28 cellular contexts compared by ENCODE assay signal in the genomic region with DNA sequence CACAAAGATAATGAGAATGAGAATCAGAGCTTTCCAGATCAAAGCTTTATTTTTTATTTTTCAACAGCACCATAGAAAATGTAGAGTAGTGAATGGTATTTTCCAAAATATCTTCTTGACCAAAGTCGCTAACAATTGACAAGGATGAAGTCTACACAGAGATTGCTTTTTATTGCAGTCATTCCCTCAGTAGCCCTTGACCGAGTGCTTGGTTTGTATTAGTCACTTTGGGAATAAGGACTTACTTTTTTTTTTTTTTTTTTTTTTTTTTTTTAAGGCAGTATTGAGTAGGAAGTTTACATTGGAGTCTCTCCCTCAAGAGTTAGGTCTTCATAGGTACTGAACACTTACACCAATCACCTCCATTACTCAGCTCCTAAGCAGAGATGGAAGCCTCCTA. TPM values are rescaled to one million over a fixed set of nuclear protein-coding genes. Genes with fewer than 3 reads are reported as not detected.
A peak's percentile ranks its signal among the peaks of the same experiment; 100 is the strongest.
DNase-seq lines count a peak whose midpoint lies in the region; ATAC-seq, FAIRE-seq and TF ChIP-seq lines count a peak whose summit lies in the region.
"Had no signal": no experiment of that assay in that cellular context is flagged by ENCODE, and none has a peak within 500 bp of the region (broad histone marks: within the 10 kb centered on the region; RNA-seq: fewer than 3 reads in every experiment).

No MANE protein-coding gene starts in this region.

- H3K4me1 ChIP-seq in mucosa of descending colon (ENCODE audit: low read depth) (peaks cover 26% of the 10 kb centered on the region), transverse colon (peaks cover 11 to 65% (median 16%) of the 10 kb centered on the region in 4 donors)
- H3K4me1 ChIP-seq: BLaER1 treated with 17β-estradiol and CSF1 and Interleukin-3, amounts not matched to agents 10 nM and 100 nM; SJCRH30 had no signal

- H3K27ac ChIP-seq in transverse colon, result peak overlapping the region in 3 of 4 donors; percentile 33 to 60 (median 46)
- H3K27ac ChIP-seq: BLaER1 treated with 17β-estradiol and CSF1 and Interleukin-3, amounts not matched to agents 10 nM and 100 nM; SJCRH30 had no signal

- peak; percentile 38 for FAIRE-seq in RCC 7860 (lab: Jason Lieb, UNC)
- FAIRE-seq: G401.6 had no signal

- no peaks in the 10 kb centered on the region for H3K36me3 ChIP-seq in mucosa of descending colon (ENCODE audit: low read depth)
- H3K36me3 ChIP-seq in transverse colon, result no peaks in the 10 kb centered on the region
- H3K36me3 ChIP-seq: BLaER1 treated with 17β-estradiol and CSF1 and Interleukin-3, amounts not matched to agents 10 nM and 100 nM; HAP-1; SJCRH30 had no signal

- DNase-seq in HCEC 1CT (peak; percentile 22), RCC 7860 (ENCODE audit: low spot score) (no peak), mucosa of descending colon (peak in 1 of 3 donors; percentile 25), transverse colon (no peak), Right ventricle myocardium inferior (ENCODE audit: missing footprints) (no peak)
- DNase-seq in NK-92 treated with Interleukin-12 subunit alpha and Interleukin-12 subunit beta, amount 100 ng/mL, for 24 hours (lab: John Stamatoyannopoulos, UW), result no peak
- DNase-seq: AML-193; Caco-2; CD4-positive, alpha-beta T cell; GOT3; IMR-90; KG1; NCI-H1092; NCI-H1417 treated with DMSO at 0.1 percent for 48 hours; NCI-H187; NCI-H2081 treated with DMSO at 0.1 percent for 48 hours; NCI-H2171; NCI-H226; NCI-H510A; NCI-H69; OCI-M1; SJCRH30 had no signal

- 28 to 40% methylated on average over 2 of the region's 2 CpGs for WGBS in transverse colon (ENCODE audit: low coverage in 1 of 2), 2 donors

- in situ Hi-C loops in transverse colon (cut with MboI; ENCODE audit: low pct_ligation_motif_present in 1 of 4, low pct_unique_long_range_greater_than_20kb in 1 of 4, low sequenced_read_pairs in 3 of 4), result no loop called here

- no peak for TF ChIP-seq CTCF in mucosa of descending colon (IDR thresholded peaks at IDR 0.05)
- no peak for TF ChIP-seq CTCF in transverse colon (IDR thresholded peaks at IDR 0.05)

- H3K9me3 ChIP-seq in mucosa of descending colon (no peaks in the 10 kb centered on the region), transverse colon (no peaks in the 10 kb centered on the region)
- H3K9me3 ChIP-seq: BLaER1 treated with 17β-estradiol and CSF1 and Interleukin-3, amounts not matched to agents 10 nM and 100 nM; Caco-2; HAP-1; SJCRH30 had no signal

- ATAC-seq in mucosa of descending colon (peak; percentile 52), Right ventricle myocardium inferior (no peak)
- no peak for ATAC-seq in activated CD4-positive, CD25-positive, alpha-beta regulatory T cell treated with anti-CD3 and anti-CD28 coated beads, Interleukin-2, amount 50 U/mL, for 24 hours
- ATAC-seq: SK-N-SH treated with all-trans-retinoic acid at 6 μM for 48 hours had no signal

- intact Hi-C loops in mucosa of descending colon (cut with DNase I, micrococcal nuclease) (loop anchor here in 1 of 2 donors (5.0 kb wide), 1 partner anchor 88 kb away; no protein-coding TSS in a partner anchor), transverse colon (cut with DNase I; ENCODE audit: low total_unique reads) (no loop called here), Right ventricle myocardium inferior (cut with DNase I) (no loop called here)

- no peak for TF ChIP-seq EP300 in transverse colon (IDR thresholded peaks at IDR 0.05; ENCODE audit: low read depth)

- TF ChIP-seq POLR2A in transverse colon (IDR thresholded peaks at IDR 0.05), result no peak

- H3K27me3 ChIP-seq in transverse colon, result no peaks in the 10 kb centered on the region
- H3K27me3 ChIP-seq: BLaER1 treated with 17β-estradiol and CSF1 and Interleukin-3, amounts not matched to agents 10 nM and 100 nM had no signal

- H3K4me3 ChIP-seq in mucosa of descending colon, result no peak overlapping the region
- H3K4me3 ChIP-seq in transverse colon, result peak overlapping the region in 1 of 4 donors; percentile 20
- H3K4me3 ChIP-seq: BLaER1 treated with 17β-estradiol and CSF1 and Interleukin-3, amounts not matched to agents 10 nM and 100 nM; HAP-1; SJCRH30 had no signal

RNA-seq across cellular contexts. Expression of a gene that starts 39.8 kb away (rescaled TPM):
- total RNA-seq in mucosa of descending colon (10 to 100 TPM; 25.1 to 75.5 (median 59.8) TPM), transverse colon (10 to 100 TPM in 3 of 4 donors, 1 to 10 TPM in 1; 9.8 to 52.4 (median 31.3) TPM), Right ventricle myocardium inferior (25.9 TPM)
- total RNA-seq: A172; CD4-positive, alpha-beta T cell; SJCRH30 had no signal
